15 cellular contexts compared by ENCODE assay signal in genomic region chrX:118724775-118725174, GRCh38. TPM values are rescaled to one million over a fixed set of nuclear protein-coding genes. Genes with fewer than 3 reads are reported as not detected.
A peak's percentile ranks its signal among the peaks of the same experiment; 100 is the strongest.
DNase-seq lines count a peak whose midpoint lies in the region; ATAC-seq, FAIRE-seq and TF ChIP-seq lines count a peak whose summit lies in the region.
"Had no signal": no experiment of that assay in that cellular context is flagged by ENCODE, and none has a peak within 500 bp of the region (broad histone marks: within the 10 kb centered on the region; RNA-seq: fewer than 3 reads in every experiment).

No MANE protein-coding gene starts in this region.

- no peaks in the 10 kb centered on the region for H3K9me3 Mint-ChIP-seq in Caco-2 (ENCODE audit: unreplicated experiment)
- H3K9me3 Mint-ChIP-seq: natural killer cell had no signal

- no TSS peak for BruUV-seq in Caco-2 (replicated peaks; lab: Mats Ljungman, UMichigan)

- H3K27ac ChIP-seq in small intestine (ENCODE audit: low read depth in 1 of 2, low read length in 1 of 2), result peak overlapping the region in 1 of 2 donors; percentile 45
- H3K27ac ChIP-seq: SK-N-MC had no signal

- TF ChIP-seq POLR2A in H54 (IDR thresholded peaks at IDR 0.05; ENCODE audit: low read depth, low read length), result no peak

- no peak for ATAC-seq in GM19328 (IDR thresholded peaks at IDR 0.05; ENCODE audit: unreplicated experiment)
- ATAC-seq in GM21786 (IDR thresholded peaks at IDR 0.05; ENCODE audit: unreplicated experiment), result no peak
- no peak for ATAC-seq in HG02870 (IDR thresholded peaks at IDR 0.05; ENCODE audit: unreplicated experiment)
- ATAC-seq: natural killer cell; stimulated activated naive CD8-positive, alpha-beta T cell treated with anti-CD3 and anti-CD28 coated beads, Interleukin-15, Interleukin-2, amounts not matched to agents 100 U/mL and 50 U/mL, for 24 hours had no signal

- H3K4me3 ChIP-seq in small intestine (ENCODE audit: low read depth in 1 of 2, low read length in 2 of 2) (no peak overlapping the region), Caco-2 (ENCODE audit: low read depth, low read length) (no peak overlapping the region)
- H3K4me3 ChIP-seq: SK-N-MC had no signal

- H3K27ac Mint-ChIP-seq in Caco-2 (ENCODE audit: unreplicated experiment), result no peak overlapping the region
- H3K27ac Mint-ChIP-seq: natural killer cell had no signal

- 12 to 45% (median 33%) methylated on average over 7 of the region's 7 CpGs for WGBS in small intestine, 3 donors

- CTCF ChIA-PET in Caco-2 (lab: Charles Lee), result no interaction called here

- H3K36me3 ChIP-seq in small intestine (ENCODE audit: control insufficient read depth in 2 of 2, insufficient read depth in 2 of 2, low read length in 2 of 2), result no peaks in the 10 kb centered on the region
- no peaks in the 10 kb centered on the region for H3K36me3 ChIP-seq in Caco-2 (ENCODE audit: control insufficient read depth, insufficient read depth, low read length)

- peak; percentile 57 for FAIRE-seq in H54 (lab: Jason Lieb, UNC)
- no peak for FAIRE-seq in small intestine (lab: Jason Lieb, UNC)

- no peaks in the 10 kb centered on the region for H3K36me3 Mint-ChIP-seq in Caco-2 (ENCODE audit: insufficient read depth, unreplicated experiment)
- H3K36me3 Mint-ChIP-seq: natural killer cell had no signal

- in situ Hi-C loops in SK-MEL-5 (cut with HindIII; ENCODE audit: low pct_unique_long_range_greater_than_20kb, low sequenced_read_pairs), result no loop called here

- DNase-seq in H54 (ENCODE audit: insufficient read length, low spot score), result peak; percentile 35
- peak; percentile 60 for DNase-seq in SK-MEL-5 (ENCODE audit: low read depth, low spot score)
- peak; percentile 50 for DNase-seq in fibroblast of peridontal ligament (ENCODE audit: extremely low read depth)
- DNase-seq in small intestine, result peak; percentile 63
- DNase-seq in Caco-2, result no peak
- DNase-seq: activated CD4-positive, alpha-beta T cell treated with anti-CD3 and anti-CD28 coated beads, Interleukin-2, amount 50 U/mL, for 1 hour; activated naive CD4-positive, alpha-beta T cell treated with anti-CD3 and anti-CD28 coated beads, Interleukin-2, amount 50 U/mL, for 16 hours; effector CD8-positive, alpha-beta T cell; KG1; natural killer cell; stimulated activated naive CD8-positive, alpha-beta T cell treated with anti-CD3 and anti-CD28 coated beads, Interleukin-15, Interleukin-2, amounts not matched to agents 100 U/mL and 50 U/mL, for 24 hours had no signal

- intact Hi-C loops in Caco-2 (cut with micrococcal nuclease; ENCODE audit: unreplicated experiment), result loop anchor here (5.0 kb wide), 2 partner anchors 42 to 57 kb away; no protein-coding TSS in a partner anchor

- no peaks in the 10 kb centered on the region for H3K27me3 Mint-ChIP-seq in Caco-2 (ENCODE audit: insufficient read depth, unreplicated experiment)

- TF ChIP-seq CTCF in Caco-2 (IDR thresholded peaks at IDR 0.05; ENCODE audit: insufficient read depth in 1 of 2, low read depth in 1 of 2, low read length in 1 of 2, severe bottlenecking in 1 of 2, unreplicated experiment in 1 of 2), result no peak

- H3K4me1 Mint-ChIP-seq in Caco-2 (ENCODE audit: low read depth, unreplicated experiment), result peaks cover 19% of the 10 kb centered on the region

- H3K9me3 ChIP-seq in small intestine (ENCODE audit: control insufficient read depth, low read depth) (no peaks in the 10 kb centered on the region), Caco-2 (no peaks in the 10 kb centered on the region)

- no peak overlapping the region for H3K4me3 Mint-ChIP-seq in Caco-2 (ENCODE audit: unreplicated experiment)
- H3K4me3 Mint-ChIP-seq: natural killer cell had no signal

- POLR2A ChIA-PET in Caco-2 (lab: Charles Lee), result no interaction called here

- H3K4me1 ChIP-seq in small intestine (ENCODE audit: control insufficient read depth in 2 of 2, insufficient read depth in 1 of 2, low read depth in 1 of 2, low read length in 1 of 2), result peaks cover 2 to 4% of the 10 kb centered on the region in 2 donors
- H3K4me1 ChIP-seq in Caco-2, result peaks cover 14% of the 10 kb centered on the region

- H3K27me3 ChIP-seq in small intestine (ENCODE audit: control insufficient read depth in 2 of 2, insufficient read depth in 2 of 2, low read length in 2 of 2) (no peaks in the 10 kb centered on the region), Caco-2 (replicated peaks; ENCODE audit: control insufficient read depth, insufficient read depth, low read length) (no peaks in the 10 kb centered on the region)

RNA-seq across cellular contexts. Expression of gene IL13RA1, which starts 2.6 kb away (rescaled TPM):
- 67.0 and 67.5 TPM in 2 replicates for total RNA-seq in SK-MEL-5 (2014; rRNA removed; shearing (Covaris generic))
- 80.7 and 91.7 TPM in 2 replicates for polyA plus RNA-seq in SK-MEL-5 (2015; cell fraction: cytosol; rRNA removed)
- polyA plus RNA-seq in SK-MEL-5 (2015; cell fraction: nucleus; rRNA removed), result 24.7 and 28.7 TPM in 2 replicates
- 10 to 100 TPM; 33.6 to 37.8 (median 34.3) TPM for polyA plus RNA-seq in small intestine
- total RNA-seq in Caco-2 (2022), result 33.2 and 33.4 TPM in 2 replicates

Comparison
In these comparisons a context has a peak if more than half of its experiments do, and no peak if none do; other contexts are left out.
1. DNase-seq: peak in H54 (single experiment), SK-MEL-5 (single experiment), fibroblast of peridontal ligament (single experiment) and small intestine (single experiment); none in Caco-2 (0 of 2).